In genomic region chr1:220881918-220882891, GRCh38 we compare ENCODE assay signal across 12 cellular contexts.
A peak's percentile ranks its signal among the peaks of the same experiment; 100 is the strongest.
DNase-seq lines count a peak whose midpoint lies in the region; ATAC-seq and TF ChIP-seq lines count a peak whose summit lies in the region.
"Had no signal": no experiment of that assay in that cellular context is flagged by ENCODE, and none has a peak within 500 bp of the region (broad histone marks: within the 10 kb centered on the region; RNA-seq: fewer than 3 reads in every experiment).

No MANE protein-coding gene starts in this region.

- DNase-seq in AML-193 (lab: John Stamatoyannopoulos, UW) (peak; percentile 85 to 86), NOMO-1 treated with DMSO at 0.1 percent for 48 hours (lab: John Stamatoyannopoulos, UW; ENCODE audit: unreplicated experiment) (peak; percentile 88), fibroblast of the conjunctiva (ENCODE audit: low read depth) (peak; percentile 76), nephron progenitor cell (peak; percentile 63), SW480 (ENCODE audit: low spot score) (no peak)
- DNase-seq in activated naive CD4-positive, alpha-beta T cell treated with Interleukin-2 at 50 U/mL for 16 hours = no peak
- DNase-seq: amniotic stem cell; MG63; stimulated activated naive CD4-positive, alpha-beta T cell treated with Interleukin-2 at 50 U/mL for 16 hours had no signal

- ATAC-seq in GM18873 (IDR thresholded peaks at IDR 0.05; ENCODE audit: low FRiP score, unreplicated experiment) (no peak), HG03108 (IDR thresholded peaks at IDR 0.05; ENCODE audit: unreplicated experiment) (no peak)

- H3K9me3 Mint-ChIP-seq in nephron progenitor cell = no peaks in the 10 kb centered on the region
- H3K9me3 Mint-ChIP-seq: T-helper 1 cell treated with Interleukin-12 subunit alpha and Interleukin-12 subunit beta and Interleukin-4 antibody, amounts not matched to agents 30 μg/mL and 1 μg/mL, for 36 hours had no signal

- H3K4me1 Mint-ChIP-seq in nephron progenitor cell = peaks cover 70% of the 10 kb centered on the region

- no peak overlapping the region for H3K27ac Mint-ChIP-seq in nephron progenitor cell
- H3K27ac Mint-ChIP-seq: T-helper 1 cell treated with Interleukin-12 subunit alpha and Interleukin-12 subunit beta and Interleukin-4 antibody, amounts not matched to agents 30 μg/mL and 1 μg/mL, for 36 hours had no signal

- H3K4me3 Mint-ChIP-seq in nephron progenitor cell = peak overlapping the region; percentile 80

- H3K27me3 Mint-ChIP-seq in nephron progenitor cell (ENCODE audit: low read depth, poor library complexity) = peaks cover 98% of the 10 kb centered on the region

- peak; percentile 42 for TF ChIP-seq CTCF in nephron progenitor cell (IDR thresholded peaks at IDR 0.05)

- peaks cover 5% of the 10 kb centered on the region for H3K36me3 Mint-ChIP-seq in nephron progenitor cell (ENCODE audit: low read depth)

Comparison
In these comparisons a context has a peak if more than half of its experiments do, and no peak if none do; other contexts are left out.
1. DNase-seq: peak in AML-193 (2 of 2), NOMO-1 treated with DMSO at 0.1 percent for 48 hours (single experiment), fibroblast of the conjunctiva (single experiment) and nephron progenitor cell (single experiment); none in activated naive CD4-positive, alpha-beta T cell treated with Interleukin-2 at 50 U/mL for 16 hours (single experiment) and SW480 (single experiment).